ENCODE assay signal across 10 cellular contexts in the genomic region with DNA sequence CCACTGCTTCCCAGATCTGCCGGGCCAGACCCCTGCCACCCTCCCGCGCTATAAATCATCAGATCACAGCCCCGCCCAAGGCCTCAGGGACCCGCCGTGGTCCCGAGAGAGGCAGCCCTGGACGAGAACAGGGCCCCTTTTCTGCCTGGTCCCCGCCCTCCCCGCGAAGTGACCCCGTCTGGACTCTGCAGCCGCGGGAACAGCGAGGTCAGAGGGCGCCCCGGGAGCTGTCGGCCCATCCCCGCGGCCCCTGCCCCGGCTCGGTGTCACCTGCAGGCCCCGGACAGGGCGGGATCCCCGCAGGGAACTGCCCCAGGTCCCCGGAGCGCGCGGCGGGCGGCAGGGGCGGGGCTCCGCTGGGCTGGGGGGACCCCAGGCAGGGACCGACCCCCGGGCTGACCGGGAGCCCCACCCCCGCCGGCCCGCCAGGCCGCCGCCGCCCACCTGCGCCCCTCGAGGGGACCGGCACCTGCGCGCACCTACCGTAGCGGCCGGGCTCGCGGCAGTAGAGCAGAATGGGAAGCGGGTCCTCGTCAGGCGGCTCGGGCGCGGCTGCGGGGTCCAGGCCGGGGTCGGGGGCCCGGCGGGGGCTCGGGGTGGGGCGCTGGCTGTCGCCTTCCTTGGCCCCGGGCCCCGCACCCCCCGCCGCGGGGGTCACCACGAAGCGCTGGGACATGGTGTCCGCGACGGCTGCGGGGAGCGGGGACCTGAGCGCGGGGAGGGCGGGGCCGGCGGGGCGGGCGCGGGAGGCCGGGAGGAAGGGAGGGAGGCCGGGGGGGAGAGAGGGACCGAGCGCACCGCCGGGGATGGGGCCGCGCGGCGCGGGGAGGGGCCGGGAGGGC. TPM values are rescaled to one million over a fixed set of nuclear protein-coding genes. Genes with fewer than 3 reads are reported as not detected.
DNase-seq lines count a peak whose midpoint lies in the region; ATAC-seq and TF ChIP-seq lines count a peak whose summit lies in the region.
"Had no signal": no experiment of that assay in that cellular context is flagged by ENCODE, and none has a peak within 500 bp of the region (broad histone marks: within the 10 kb centered on the region; RNA-seq: fewer than 3 reads in every experiment).

No MANE protein-coding gene starts in this region.

- peaks cover 0 to 82% (median 28%) of the 10 kb centered on the region in 7 donors for H3K27me3 ChIP-seq in spleen (replicated peaks in 1 of 7)
- H3K27me3 ChIP-seq: SJCRH30 had no signal

- H3K4me3 ChIP-seq in iPS-11a (ENCODE audit: low read depth, low read length), result peak overlapping the region; percentile 13
- peak overlapping the region in 6 of 8 donors; percentile 9 to 64 (median 20) for H3K4me3 ChIP-seq in spleen
- H3K4me3 ChIP-seq in lower leg skin (ENCODE audit: low read depth, poor library complexity, severe bottlenecking), result no peak overlapping the region
- H3K4me3 ChIP-seq: SJCRH30 had no signal

- no peak for TF ChIP-seq CTCF in spleen (IDR thresholded peaks at IDR 0.05 in 8 of 11, conservative IDR thresholded peaks at IDR 0.05 in 3 of 11)
- no peak for TF ChIP-seq CTCF in lower leg skin (IDR thresholded peaks at IDR 0.05)

- DNase-seq in NCI-H345 (lab: John Stamatoyannopoulos, UW) (peak; percentile 18), NCI-H345 treated with DMSO at 0.1 percent for 48 hours (lab: John Stamatoyannopoulos, UW; ENCODE audit: unreplicated experiment) (no peak), NCI-H774 (lab: John Stamatoyannopoulos, UW) (peak; percentile 56), spleen (no peak), HK-2 (ENCODE audit: unreplicated experiment) (no peak), lower leg skin (ENCODE audit: low spot score in 2 of 2) (no peak)
- DNase-seq: SJCRH30 had no signal

- no peaks in the 10 kb centered on the region for H3K36me3 ChIP-seq in spleen
- H3K36me3 ChIP-seq: SJCRH30 had no signal

- WGBS in spleen, 5 donors, result 1 to 9% (median 4%) methylated on average over 17 to 98 of the region's 98 CpGs
- 5% methylated on average over 8 to 33 of the region's 98 CpGs for WGBS in lower leg skin, 2 donors

- peak overlapping the region in 1 of 8 donors; percentile 33 for H3K27ac ChIP-seq in spleen
- H3K27ac ChIP-seq: SJCRH30 had no signal

- H3K9me3 ChIP-seq in spleen, result peaks cover 0 to 7% (median 0%) of the 10 kb centered on the region in 8 donors
- H3K9me3 ChIP-seq: SJCRH30 had no signal

- intact Hi-C loops in spleen (cut with DNase I; ENCODE audit: low total_unique reads) (no loop called here), lower leg skin (cut with DNase I; ENCODE audit: low total_unique reads) (no loop called here)

- no peak for ATAC-seq in GM18868 (IDR thresholded peaks at IDR 0.05; ENCODE audit: unreplicated experiment)

- H3K4me1 ChIP-seq in spleen, result peaks cover 0 to 50% (median 29%) of the 10 kb centered on the region in 6 donors

- TF ChIP-seq POLR2A in spleen (IDR thresholded peaks at IDR 0.05) (no peak), lower leg skin (IDR thresholded peaks at IDR 0.05) (no peak)

RNA-seq across cellular contexts. Expression of a gene that starts 43.5 kb away (rescaled TPM):
- total RNA-seq in spleen (100 to 1,000 TPM in 2 of 7 donors, 10 to 100 TPM in 5; 40.4 to 120 (median 78.6) TPM), lower leg skin (10 to 100 TPM; 10.6 to 32.2 (median 18.1) TPM)
- 10 to 100 TPM in 2 of 3 donors, 1 to 10 TPM in 1; 8.6 to 27.0 (median 15.4) TPM for polyA plus RNA-seq in spleen

RNA-seq across cellular contexts. Expression of a gene that starts 46.0 kb away (rescaled TPM):
- total RNA-seq in spleen, result under 1 TPM in 1 of 7 donors, not detected in 6; 0.50 TPM
- polyA plus RNA-seq in spleen, result under 1 TPM in 1 of 3 donors, not detected in 2; under 0.01 TPM
- not detected for total RNA-seq in lower leg skin
- total RNA-seq: astrocyte, SJCRH30 had no signal

Comparison
In these comparisons a context has a peak if more than half of its experiments do, and no peak if none do; other contexts are left out.
1. DNase-seq: peak in NCI-H345 (single experiment) and NCI-H774 (single experiment); none in NCI-H345 treated with DMSO at 0.1 percent for 48 hours (single experiment), spleen (single experiment), HK-2 (single experiment) and lower leg skin (0 of 2).